Comparison of ENCODE assay signal across 8 cellular contexts in genomic region chr16:87956771-87957279, GRCh38. TPM values are rescaled to one million over a fixed set of nuclear protein-coding genes. Genes with fewer than 3 reads are reported as not detected.
DNase-seq lines count a peak whose midpoint lies in the region; ATAC-seq and TF ChIP-seq lines count a peak whose summit lies in the region.

No MANE protein-coding gene starts in this region.

- H4K20me1 ChIP-seq in SU-DHL-6 (ENCODE audit: low read depth, low read length) = no peaks in the 10 kb centered on the region

- H3K4me2 ChIP-seq in SU-DHL-6 (ENCODE audit: low read depth, low read length, poor library complexity, severe bottlenecking) = no peak overlapping the region

- H3K4me3 ChIP-seq in BJ (ENCODE audit: low read depth, low read length) = no peak overlapping the region
- no peak overlapping the region for H3K4me3 ChIP-seq in SU-DHL-6 (ENCODE audit: insufficient read depth, low read length, poor library complexity, severe bottlenecking)
- peak overlapping the region; percentile 23 to 26 for H3K4me3 ChIP-seq in duodenal mucosa (ENCODE audit: low read depth in 1 of 2, low read length in 2 of 2)

- H2AFZ ChIP-seq in SU-DHL-6 (ENCODE audit: low read depth, low read length, severe bottlenecking) = no peak overlapping the region

- H3F3A ChIP-seq in SU-DHL-6 (ENCODE audit: insufficient read depth) = no peaks in the 10 kb centered on the region

- H3K27ac ChIP-seq in SU-DHL-6 (ENCODE audit: low read depth, low read length) (no peak overlapping the region), duodenal mucosa (ENCODE audit: low read depth, low read length) (peak overlapping the region; percentile 34)

- H3K79me2 ChIP-seq in SU-DHL-6 (ENCODE audit: insufficient read depth, low read length) = peaks cover 96% of the 10 kb centered on the region

- ATAC-seq in GM21390 (IDR thresholded peaks at IDR 0.05; ENCODE audit: unreplicated experiment) (peak; percentile 22), GM18519 (IDR thresholded peaks at IDR 0.05; ENCODE audit: low FRiP score, unreplicated experiment) (no peak)

- H3K9ac ChIP-seq in SU-DHL-6 (ENCODE audit: low read length) (no peak overlapping the region), duodenal mucosa (ENCODE audit: low read depth in 1 of 2, low read length in 2 of 2) (peak overlapping the region; percentile 48 to 59)

- no peaks in the 10 kb centered on the region for H3K9me2 ChIP-seq in SU-DHL-6 (replicated peaks; ENCODE audit: insufficient read depth, low read length)

- H3K36me3 ChIP-seq in BJ (ENCODE audit: control insufficient read depth, insufficient read depth, low read length) (peaks cover 3% of the 10 kb centered on the region), SU-DHL-6 (ENCODE audit: low read length) (peaks cover 2% of the 10 kb centered on the region; the same call in 1 of the 2 replicates), duodenal mucosa (ENCODE audit: control insufficient read depth in 1 of 2, insufficient read depth in 2 of 2, low read length in 2 of 2) (peaks cover 0 to 12% of the 10 kb centered on the region in 2 donors)

- POLR2A ChIA-PET in BJ (lab: Charles Lee) = no interaction called here

- DNase-seq in BJ (ENCODE audit: low read depth) = no peak
- peak; percentile 50 for DNase-seq in non-pigmented ciliary epithelial cell (ENCODE audit: low read depth)
- no peak for DNase-seq in A172 (ENCODE audit: low spot score)
- DNase-seq in NCI-H2029 (lab: John Stamatoyannopoulos, UW) = no peak

- CTCF ChIA-PET in BJ (lab: Yijun Ruan, JAX) = interaction anchor here (1.4 to 1.6 kb wide), 4 partner anchors 9 to 604 kb away, joined by 3 to 5 read pairs (median 4); no protein-coding TSS in a partner anchor

- peak; percentile 37 for TF ChIP-seq CTCF in BJ (IDR thresholded peaks at IDR 0.05; ENCODE audit: insufficient read depth, low read depth, low read length)
- peak; percentile 10 for TF ChIP-seq CTCF in SU-DHL-6 (IDR thresholded peaks at IDR 0.05; ENCODE audit: insufficient read depth, low read length, poor library complexity, severe bottlenecking)

- H3K9me3 ChIP-seq in SU-DHL-6 (ENCODE audit: insufficient read depth, low read length) (no peaks in the 10 kb centered on the region), duodenal mucosa (ENCODE audit: control insufficient read depth in 1 of 2, low read length in 2 of 2) (no peaks in the 10 kb centered on the region)

- H3K4me1 ChIP-seq in duodenal mucosa (ENCODE audit: control insufficient read depth in 1 of 2, insufficient read depth in 2 of 2, low read length in 2 of 2) = peaks cover 21 to 39% of the 10 kb centered on the region in 2 donors

- H3K27me3 ChIP-seq in BJ (ENCODE audit: control insufficient read depth, insufficient read depth, low read length) (no peaks in the 10 kb centered on the region), SU-DHL-6 (ENCODE audit: low read length) (no peaks in the 10 kb centered on the region), duodenal mucosa (ENCODE audit: control insufficient read depth in 1 of 2, insufficient read depth in 2 of 2, low read length in 2 of 2) (no peaks in the 10 kb centered on the region)

RNA-seq across cellular contexts. Expression of gene BANP, which starts 5.6 kb away (rescaled TPM):
- polyA plus RNA-seq in BJ (2011; rRNA removed) = 11.4 and 16.5 TPM in 2 replicates
- polyA minus RNA-seq in BJ (2011; rRNA and poly(A)+ RNA removed) = 22.2 and 24.1 TPM in 2 replicates
- total RNA-seq in A172 (2014; rRNA removed; shearing (Covaris generic)) = 16.9 and 25.4 TPM in 2 replicates

RNA-seq across cellular contexts. Expression of gene CA5A, which starts 20.5 kb away (rescaled TPM):
- polyA plus RNA-seq in BJ (2011; rRNA removed) = not detected in 2 replicates
- polyA minus RNA-seq in BJ (2011; rRNA and poly(A)+ RNA removed) = not detected in 2 replicates
- total RNA-seq in A172 (2014; rRNA removed; shearing (Covaris generic)) = not detected in 2 replicates

Comparison
In these comparisons a context has a peak if more than half of its experiments do, and no peak if none do; other contexts are left out.
1. H3K4me3 ChIP-seq: peak in duodenal mucosa (2 of 2); none in BJ (single experiment) and SU-DHL-6 (single experiment).